Comparison of ENCODE assay signal across 22 cellular contexts in genomic region chr11:116171271-116172140, GRCh38.
"Had no signal": no experiment of that assay in that cellular context is flagged by ENCODE, and none has a peak within 500 bp of the region (broad histone marks: within the 10 kb centered on the region; RNA-seq: fewer than 3 reads in every experiment).

No MANE protein-coding gene starts in this region.

- H3K4me1 Mint-ChIP-seq: activated CD8-positive, alpha-beta memory T cell treated with anti-CD3 and anti-CD28 coated beads, Interleukin-2, amount 10 ng/mL, durations not matched to agents 7 days and 5 days had no signal

- H3K9me3 Mint-ChIP-seq: activated CD8-positive, alpha-beta T cell treated with anti-CD3 and anti-CD28 coated beads for 36 hours; activated T-cell treated with anti-CD3 and anti-CD28 coated beads, Interleukin-2, amount 50 U/mL, for 72 hours; mesothelial cell of epicardium had no signal

- H3K27me3 Mint-ChIP-seq: activated CD8-positive, alpha-beta memory T cell treated with anti-CD3 and anti-CD28 coated beads, Interleukin-2, amount 10 ng/mL, durations not matched to agents 7 days and 5 days had no signal

- H3K27ac Mint-ChIP-seq: activated CD8-positive, alpha-beta memory T cell treated with anti-CD3 and anti-CD28 coated beads, Interleukin-2, amount 10 ng/mL, durations not matched to agents 7 days and 5 days; activated CD8-positive, alpha-beta T cell treated with anti-CD3 and anti-CD28 coated beads for 36 hours; activated naive CD4-positive, alpha-beta T cell treated with anti-CD3 and anti-CD28 coated beads, Interleukin-2, amount 50 U/mL, for 72 hours; activated T-cell treated with anti-CD3 and anti-CD28 coated beads, Interleukin-2, amount 50 U/mL, for 72 hours; mesothelial cell of epicardium; naive B cell had no signal

- DNase-seq: activated CD4-positive, alpha-beta T cell treated with anti-CD3 and anti-CD28 coated beads, Interleukin-2, amount 50 U/mL, for 1 hour; activated CD4-positive, CD25-positive, alpha-beta regulatory T cell treated with anti-CD3 and anti-CD28 coated beads, Interleukin-2, amount 50 U/mL, for 72 hours; activated CD8-positive, alpha-beta memory T cell treated with anti-CD3 and anti-CD28 coated beads, Interleukin-2, amount 10 ng/mL, durations not matched to agents 7 days and 5 days; activated naive CD4-positive, alpha-beta T cell; activated T-cell treated with anti-CD3 and anti-CD28 coated beads for 4 hours; activated T-cell treated with anti-CD3 and anti-CD28 coated beads, Interleukin-2, amount 50 U/mL, for 72 hours; central memory CD4-positive, alpha-beta T cell; dermis blood vessel endothelial cell; effector CD8-positive, alpha-beta T cell; left cardiac atrium; naive B cell; stimulated activated CD4-positive, alpha-beta T cell treated with anti-CD3 and anti-CD28 coated beads, Interleukin-4, amount 100 ng/mL, for 1 hour; stimulated activated naive CD8-positive, alpha-beta T cell treated with anti-CD3 and anti-CD28 coated beads, Interleukin-15, Interleukin-2, amounts not matched to agents 100 U/mL and 50 U/mL, for 24 hours; testis had no signal

- H3K9me3 ChIP-seq: breast epithelium, gastroesophageal sphincter, right lobe of liver, testis, transverse colon had no signal

- ATAC-seq: activated CD8-positive, alpha-beta memory T cell treated with anti-CD3 and anti-CD28 coated beads, Interleukin-2, amount 10 ng/mL, durations not matched to agents 7 days and 5 days; activated CD8-positive, alpha-beta T cell treated with anti-CD3 and anti-CD28 coated beads for 36 hours; activated naive CD4-positive, alpha-beta T cell treated with anti-CD3 and anti-CD28 coated beads, Interleukin-2, amount 50 U/mL, for 72 hours; activated T-cell treated with anti-CD3 and anti-CD28 coated beads, Interleukin-2, amount 50 U/mL, for 72 hours; gastroesophageal sphincter; left cardiac atrium; stimulated activated naive CD8-positive, alpha-beta T cell treated with anti-CD3 and anti-CD28 coated beads, Interleukin-15, Interleukin-2, amounts not matched to agents 100 U/mL and 50 U/mL, for 24 hours had no signal

- H3K4me3 Mint-ChIP-seq: activated CD8-positive, alpha-beta memory T cell treated with anti-CD3 and anti-CD28 coated beads, Interleukin-2, amount 10 ng/mL, durations not matched to agents 7 days and 5 days; activated CD8-positive, alpha-beta T cell treated with anti-CD3 and anti-CD28 coated beads for 36 hours; activated T-cell treated with anti-CD3 and anti-CD28 coated beads, Interleukin-2, amount 50 U/mL, for 72 hours; mesothelial cell of epicardium; naive B cell had no signal

- H3K36me3 Mint-ChIP-seq: activated CD8-positive, alpha-beta memory T cell treated with anti-CD3 and anti-CD28 coated beads, Interleukin-2, amount 10 ng/mL, durations not matched to agents 7 days and 5 days; activated naive CD4-positive, alpha-beta T cell treated with anti-CD3 and anti-CD28 coated beads, Interleukin-2, amount 50 U/mL, for 72 hours; mesothelial cell of epicardium; naive B cell had no signal

- H3K27ac ChIP-seq: breast epithelium, gastroesophageal sphincter, hepatocyte, right lobe of liver, testis, transverse colon had no signal

- H3K4me1 ChIP-seq: breast epithelium, gastroesophageal sphincter, right lobe of liver, testis, transverse colon had no signal

- H3K36me3 ChIP-seq: breast epithelium, gastroesophageal sphincter, right lobe of liver, transverse colon had no signal

- H3K4me3 ChIP-seq: breast epithelium, gastroesophageal sphincter, hepatocyte, right lobe of liver, testis, transverse colon had no signal

- H3K27me3 ChIP-seq: breast epithelium, right lobe of liver, testis, transverse colon had no signal
